ENCODE assay signal across 8 cellular contexts in genomic region chr12:122399592-122400373, GRCh38. TPM values are rescaled to one million over a fixed set of nuclear protein-coding genes. Genes with fewer than 3 reads are reported as not detected.
A peak's percentile ranks its signal among the peaks of the same experiment; 100 is the strongest.
DNase-seq lines count a peak whose midpoint lies in the region; ATAC-seq and TF ChIP-seq lines count a peak whose summit lies in the region.

No MANE protein-coding gene starts in this region.

- H3K4me3 Mint-ChIP-seq in T-helper 1 cell treated with Interleukin-12 subunit alpha and Interleukin-12 subunit beta and Interleukin-4 antibody, amounts not matched to agents 30 μg/mL and 1 μg/mL, for 36 hours, result peak overlapping the region; percentile 70

- no peaks in the 10 kb centered on the region for H3K9me3 Mint-ChIP-seq in T-helper 1 cell treated with Interleukin-12 subunit alpha and Interleukin-12 subunit beta and Interleukin-4 antibody, amounts not matched to agents 30 μg/mL and 1 μg/mL, for 36 hours

- in situ Hi-C loops in astrocyte of the spinal cord (cut with HindIII; ENCODE audit: low sequenced_read_pairs), result no loop called here

- peak; percentile 40 to 60 for DNase-seq in NCI-H2081 (lab: John Stamatoyannopoulos, UW)
- no peak for DNase-seq in NCI-H2081 treated with DMSO at 0.1 percent for 48 hours (lab: John Stamatoyannopoulos, UW)
- peak; percentile 79 for DNase-seq in NCI-H1105 treated with DMSO at 0.1 percent for 48 hours (lab: John Stamatoyannopoulos, UW)
- DNase-seq in astrocyte of the spinal cord (ENCODE audit: low read depth, low spot score), result peak; percentile 87
- DNase-seq in right cardiac atrium, result peak; percentile 63 to 76 (median 75)
- peak; percentile 87 for DNase-seq in renal cortical epithelial cell (ENCODE audit: low read depth)

- intact Hi-C loops in right cardiac atrium (cut with DNase I), result loop anchor here (5.0 to 10.0 kb wide), 2 partner anchors 73 to 75 kb away; no protein-coding TSS in a partner anchor

- peak overlapping the region; percentile 100 for H3K27ac ChIP-seq in right cardiac atrium (ENCODE audit: low read length)

- H3K4me1 Mint-ChIP-seq in T-helper 1 cell treated with Interleukin-12 subunit alpha and Interleukin-12 subunit beta and Interleukin-4 antibody, amounts not matched to agents 30 μg/mL and 1 μg/mL, for 36 hours (ENCODE audit: low read depth), result peaks cover 34% of the 10 kb centered on the region

- H3K27me3 Mint-ChIP-seq in T-helper 1 cell treated with Interleukin-12 subunit alpha and Interleukin-12 subunit beta and Interleukin-4 antibody, amounts not matched to agents 30 μg/mL and 1 μg/mL, for 36 hours (ENCODE audit: low read depth), result no peaks in the 10 kb centered on the region

- H3K4me1 ChIP-seq in right cardiac atrium (ENCODE audit: control insufficient read depth, insufficient read depth, low read length), result peaks cover 8% of the 10 kb centered on the region

- H3K4me3 ChIP-seq in astrocyte of the spinal cord (ENCODE audit: low read depth, low read length) (no peak overlapping the region), right cardiac atrium (ENCODE audit: low read length) (peak overlapping the region; percentile 45)

- TF ChIP-seq CTCF in astrocyte of the spinal cord (IDR thresholded peaks at IDR 0.05; ENCODE audit: low read depth, low read length), result peak; percentile 56

- 16% methylated on average over 14 of the region's 14 CpGs for WGBS in right cardiac atrium

- no peaks in the 10 kb centered on the region for H3K9me3 ChIP-seq in right cardiac atrium (ENCODE audit: control insufficient read depth, low read length)

- peak overlapping the region; percentile 86 for H3K27ac Mint-ChIP-seq in T-helper 1 cell treated with Interleukin-12 subunit alpha and Interleukin-12 subunit beta and Interleukin-4 antibody, amounts not matched to agents 30 μg/mL and 1 μg/mL, for 36 hours

- peak; percentile 87 to 88 for ATAC-seq in right cardiac atrium
- ATAC-seq in GM19395 (IDR thresholded peaks at IDR 0.05; ENCODE audit: unreplicated experiment), result no peak

- H3K27me3 ChIP-seq in right cardiac atrium (ENCODE audit: control insufficient read depth, insufficient read depth), result no peaks in the 10 kb centered on the region

- H3K36me3 Mint-ChIP-seq in T-helper 1 cell treated with Interleukin-12 subunit alpha and Interleukin-12 subunit beta and Interleukin-4 antibody, amounts not matched to agents 30 μg/mL and 1 μg/mL, for 36 hours (ENCODE audit: low read depth), result peaks cover 23% of the 10 kb centered on the region

RNA-seq across cellular contexts. Expression of gene CLIP1, which starts 22.7 kb away (rescaled TPM):
- total RNA-seq in right cardiac atrium (100 to 1,000 TPM; 112 to 131 (median 121) TPM), renal cortical epithelial cell (38.6 and 76.7 TPM in 2 replicates)
- polyA plus RNA-seq in right cardiac atrium, result 43.7 TPM
